ENCODE assay signal across 1 cellular context in the genomic region with DNA sequence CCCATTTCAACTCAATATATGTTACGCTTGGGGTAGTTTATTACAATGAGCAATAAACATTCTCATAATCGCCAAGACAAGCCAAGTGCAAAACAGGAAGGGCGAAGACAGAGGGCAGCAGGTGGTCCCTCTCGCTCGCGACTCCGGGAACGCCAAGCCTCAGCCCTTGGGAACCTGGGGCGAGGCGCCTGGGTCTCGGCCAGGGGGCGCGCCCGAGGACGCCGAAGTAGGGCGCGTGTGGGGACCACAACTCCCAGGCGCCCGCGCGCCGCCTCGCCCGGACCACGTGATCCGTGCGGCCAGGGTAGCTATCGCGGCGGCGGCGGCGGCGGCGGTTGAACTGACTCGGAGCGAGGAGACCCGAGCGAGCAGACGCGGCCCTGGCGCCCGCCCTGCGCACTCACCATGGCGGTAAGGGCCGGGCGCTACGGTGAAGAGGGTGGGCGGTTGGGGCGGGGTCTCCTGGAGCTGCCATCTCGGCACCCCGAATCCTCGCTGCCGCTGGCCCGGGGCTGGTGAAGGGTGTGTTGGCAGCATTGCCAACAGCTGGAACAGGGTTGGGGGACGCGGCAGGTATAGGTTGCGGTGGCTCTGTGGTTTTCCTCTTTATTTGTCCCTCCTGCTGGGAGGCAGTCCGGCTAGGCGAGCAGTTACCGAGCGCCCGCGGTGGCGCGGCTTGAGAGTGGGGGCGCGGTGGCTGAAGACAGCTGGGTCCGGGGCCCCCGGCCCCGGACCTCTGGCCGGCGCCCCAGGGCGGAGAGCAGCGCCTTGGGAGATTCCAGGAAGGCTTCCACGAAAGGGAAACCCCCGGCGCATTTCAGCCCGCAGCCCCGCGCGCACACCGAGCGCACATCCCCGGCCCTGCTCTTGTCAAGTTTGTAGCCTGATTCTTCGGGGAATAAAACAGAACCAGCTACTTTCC.
A peak's percentile ranks its signal among the peaks of the same experiment; 100 is the strongest.
TF ChIP-seq lines count a peak whose summit lies in the region.

A gene with protein sequence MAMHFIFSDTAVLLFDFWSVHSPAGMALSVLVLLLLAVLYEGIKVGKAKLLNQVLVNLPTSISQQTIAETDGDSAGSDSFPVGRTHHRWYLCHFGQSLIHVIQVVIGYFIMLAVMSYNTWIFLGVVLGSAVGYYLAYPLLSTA (plus strand): TSS at position 338 of the 922 bp plus-strand sequence. CDS start 68 bp downstream, at position 406.

TF ChIP-seq in HepG2, 621 proteins besides CTCF, POLR2A, EP300 and RAD21 (continued from another document and continues in another):
- TF ChIP-seq, protein P1, sequence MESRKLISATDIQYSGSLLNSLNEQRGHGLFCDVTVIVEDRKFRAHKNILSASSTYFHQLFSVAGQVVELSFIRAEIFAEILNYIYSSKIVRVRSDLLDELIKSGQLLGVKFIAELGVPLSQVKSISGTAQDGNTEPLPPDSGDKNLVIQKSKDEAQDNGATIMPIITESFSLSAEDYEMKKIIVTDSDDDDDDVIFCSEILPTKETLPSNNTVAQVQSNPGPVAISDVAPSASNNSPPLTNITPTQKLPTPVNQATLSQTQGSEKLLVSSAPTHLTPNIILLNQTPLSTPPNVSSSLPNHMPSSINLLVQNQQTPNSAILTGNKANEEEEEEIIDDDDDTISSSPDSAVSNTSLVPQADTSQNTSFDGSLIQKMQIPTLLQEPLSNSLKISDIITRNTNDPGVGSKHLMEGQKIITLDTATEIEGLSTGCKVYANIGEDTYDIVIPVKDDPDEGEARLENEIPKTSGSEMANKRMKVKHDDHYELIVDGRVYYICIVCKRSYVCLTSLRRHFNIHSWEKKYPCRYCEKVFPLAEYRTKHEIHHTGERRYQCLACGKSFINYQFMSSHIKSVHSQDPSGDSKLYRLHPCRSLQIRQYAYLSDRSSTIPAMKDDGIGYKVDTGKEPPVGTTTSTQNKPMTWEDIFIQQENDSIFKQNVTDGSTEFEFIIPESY (CRISPR knock-in tag; IDR thresholded peaks at IDR 0.05): 0 out of 2 replicates have a peak, but pooled peaks have one; percentile 9
- TF ChIP-seq, protein P2, sequence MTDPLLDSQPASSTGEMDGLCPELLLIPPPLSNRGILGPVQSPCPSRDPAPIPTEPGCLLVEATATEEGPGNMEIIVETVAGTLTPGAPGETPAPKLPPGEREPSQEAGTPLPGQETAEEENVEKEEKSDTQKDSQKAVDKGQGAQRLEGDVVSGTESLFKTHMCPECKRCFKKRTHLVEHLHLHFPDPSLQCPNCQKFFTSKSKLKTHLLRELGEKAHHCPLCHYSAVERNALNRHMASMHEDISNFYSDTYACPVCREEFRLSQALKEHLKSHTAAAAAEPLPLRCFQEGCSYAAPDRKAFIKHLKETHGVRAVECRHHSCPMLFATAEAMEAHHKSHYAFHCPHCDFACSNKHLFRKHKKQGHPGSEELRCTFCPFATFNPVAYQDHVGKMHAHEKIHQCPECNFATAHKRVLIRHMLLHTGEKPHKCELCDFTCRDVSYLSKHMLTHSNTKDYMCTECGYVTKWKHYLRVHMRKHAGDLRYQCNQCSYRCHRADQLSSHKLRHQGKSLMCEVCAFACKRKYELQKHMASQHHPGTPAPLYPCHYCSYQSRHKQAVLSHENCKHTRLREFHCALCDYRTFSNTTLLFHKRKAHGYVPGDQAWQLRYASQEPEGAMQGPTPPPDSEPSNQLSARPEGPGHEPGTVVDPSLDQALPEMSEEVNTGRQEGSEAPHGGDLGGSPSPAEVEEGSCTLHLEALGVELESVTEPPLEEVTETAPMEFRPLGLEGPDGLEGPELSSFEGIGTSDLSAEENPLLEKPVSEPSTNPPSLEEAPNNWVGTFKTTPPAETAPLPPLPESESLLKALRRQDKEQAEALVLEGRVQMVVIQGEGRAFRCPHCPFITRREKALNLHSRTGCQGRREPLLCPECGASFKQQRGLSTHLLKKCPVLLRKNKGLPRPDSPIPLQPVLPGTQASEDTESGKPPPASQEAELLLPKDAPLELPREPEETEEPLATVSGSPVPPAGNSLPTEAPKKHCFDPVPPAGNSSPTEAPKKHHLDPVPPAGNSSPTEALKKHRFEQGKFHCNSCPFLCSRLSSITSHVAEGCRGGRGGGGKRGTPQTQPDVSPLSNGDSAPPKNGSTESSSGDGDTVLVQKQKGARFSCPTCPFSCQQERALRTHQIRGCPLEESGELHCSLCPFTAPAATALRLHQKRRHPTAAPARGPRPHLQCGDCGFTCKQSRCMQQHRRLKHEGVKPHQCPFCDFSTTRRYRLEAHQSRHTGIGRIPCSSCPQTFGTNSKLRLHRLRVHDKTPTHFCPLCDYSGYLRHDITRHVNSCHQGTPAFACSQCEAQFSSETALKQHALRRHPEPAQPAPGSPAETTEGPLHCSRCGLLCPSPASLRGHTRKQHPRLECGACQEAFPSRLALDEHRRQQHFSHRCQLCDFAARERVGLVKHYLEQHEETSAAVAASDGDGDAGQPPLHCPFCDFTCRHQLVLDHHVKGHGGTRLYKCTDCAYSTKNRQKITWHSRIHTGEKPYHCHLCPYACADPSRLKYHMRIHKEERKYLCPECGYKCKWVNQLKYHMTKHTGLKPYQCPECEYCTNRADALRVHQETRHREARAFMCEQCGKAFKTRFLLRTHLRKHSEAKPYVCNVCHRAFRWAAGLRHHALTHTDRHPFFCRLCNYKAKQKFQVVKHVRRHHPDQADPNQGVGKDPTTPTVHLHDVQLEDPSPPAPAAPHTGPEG (CRISPR knock-in tag; IDR thresholded peaks at IDR 0.05): peak; percentile 69
- TF ChIP-seq, protein P3, sequence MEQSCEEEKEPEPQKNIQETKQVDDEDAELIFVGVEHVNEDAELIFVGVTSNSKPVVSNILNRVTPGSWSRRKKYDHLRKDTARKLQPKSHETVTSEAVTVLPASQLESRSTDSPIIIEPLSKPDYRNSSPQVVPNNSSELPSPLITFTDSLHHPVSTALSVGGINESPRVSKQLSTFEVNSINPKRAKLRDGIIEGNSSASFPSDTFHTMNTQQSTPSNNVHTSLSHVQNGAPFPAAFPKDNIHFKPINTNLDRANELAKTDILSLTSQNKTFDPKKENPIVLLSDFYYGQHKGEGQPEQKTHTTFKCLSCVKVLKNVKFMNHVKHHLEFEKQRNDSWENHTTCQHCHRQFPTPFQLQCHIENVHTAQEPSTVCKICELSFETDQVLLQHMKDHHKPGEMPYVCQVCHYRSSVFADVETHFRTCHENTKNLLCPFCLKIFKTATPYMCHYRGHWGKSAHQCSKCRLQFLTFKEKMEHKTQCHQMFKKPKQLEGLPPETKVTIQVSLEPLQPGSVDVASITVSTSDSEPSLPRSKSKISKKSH (CRISPR knock-in tag; IDR thresholded peaks at IDR 0.05; ENCODE audit: borderline replicate concordance): no peak
- 0 out of 2 replicates have a peak, but pooled peaks have one; percentile 28 for TF ChIP-seq ZNF572 (CRISPR knock-in tag; IDR thresholded peaks at IDR 0.05)
- TF ChIP-seq, protein P4, sequence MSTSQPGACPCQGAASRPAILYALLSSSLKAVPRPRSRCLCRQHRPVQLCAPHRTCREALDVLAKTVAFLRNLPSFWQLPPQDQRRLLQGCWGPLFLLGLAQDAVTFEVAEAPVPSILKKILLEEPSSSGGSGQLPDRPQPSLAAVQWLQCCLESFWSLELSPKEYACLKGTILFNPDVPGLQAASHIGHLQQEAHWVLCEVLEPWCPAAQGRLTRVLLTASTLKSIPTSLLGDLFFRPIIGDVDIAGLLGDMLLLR (CRISPR knock-in tag; IDR thresholded peaks at IDR 0.05): no peak
- TF ChIP-seq, protein P5, sequence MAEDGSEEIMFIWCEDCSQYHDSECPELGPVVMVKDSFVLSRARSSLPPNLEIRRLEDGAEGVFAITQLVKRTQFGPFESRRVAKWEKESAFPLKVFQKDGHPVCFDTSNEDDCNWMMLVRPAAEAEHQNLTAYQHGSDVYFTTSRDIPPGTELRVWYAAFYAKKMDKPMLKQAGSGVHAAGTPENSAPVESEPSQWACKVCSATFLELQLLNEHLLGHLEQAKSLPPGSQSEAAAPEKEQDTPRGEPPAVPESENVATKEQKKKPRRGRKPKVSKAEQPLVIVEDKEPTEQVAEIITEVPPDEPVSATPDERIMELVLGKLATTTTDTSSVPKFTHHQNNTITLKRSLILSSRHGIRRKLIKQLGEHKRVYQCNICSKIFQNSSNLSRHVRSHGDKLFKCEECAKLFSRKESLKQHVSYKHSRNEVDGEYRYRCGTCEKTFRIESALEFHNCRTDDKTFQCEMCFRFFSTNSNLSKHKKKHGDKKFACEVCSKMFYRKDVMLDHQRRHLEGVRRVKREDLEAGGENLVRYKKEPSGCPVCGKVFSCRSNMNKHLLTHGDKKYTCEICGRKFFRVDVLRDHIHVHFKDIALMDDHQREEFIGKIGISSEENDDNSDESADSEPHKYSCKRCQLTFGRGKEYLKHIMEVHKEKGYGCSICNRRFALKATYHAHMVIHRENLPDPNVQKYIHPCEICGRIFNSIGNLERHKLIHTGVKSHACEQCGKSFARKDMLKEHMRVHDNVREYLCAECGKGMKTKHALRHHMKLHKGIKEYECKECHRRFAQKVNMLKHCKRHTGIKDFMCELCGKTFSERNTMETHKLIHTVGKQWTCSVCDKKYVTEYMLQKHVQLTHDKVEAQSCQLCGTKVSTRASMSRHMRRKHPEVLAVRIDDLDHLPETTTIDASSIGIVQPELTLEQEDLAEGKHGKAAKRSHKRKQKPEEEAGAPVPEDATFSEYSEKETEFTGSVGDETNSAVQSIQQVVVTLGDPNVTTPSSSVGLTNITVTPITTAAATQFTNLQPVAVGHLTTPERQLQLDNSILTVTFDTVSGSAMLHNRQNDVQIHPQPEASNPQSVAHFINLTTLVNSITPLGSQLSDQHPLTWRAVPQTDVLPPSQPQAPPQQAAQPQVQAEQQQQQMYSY (CRISPR knock-in tag; IDR thresholded peaks at IDR 0.05): no peak
- peak; percentile 69; the same call in 1 of the 2 replicates for TF ChIP-seq GATAD1 (CRISPR knock-in tag; IDR thresholded peaks at IDR 0.05)
- peak; percentile 17; the same call in 1 of the 2 replicates for TF ChIP-seq RXRA (CRISPR knock-in tag; IDR thresholded peaks at IDR 0.05)
- TF ChIP-seq TCF7L2 (IDR thresholded peaks at IDR 0.05; ENCODE audit: low read depth, low read length): no peak
- TF ChIP-seq ELF3 (CRISPR knock-in tag; IDR thresholded peaks at IDR 0.05): no peak; the same call in 1 of the 2 replicates
- TF ChIP-seq NR2F2 (IDR thresholded peaks at IDR 0.05; ENCODE audit: borderline replicate concordance, low read depth): no peak
- no peak for TF ChIP-seq FOXP1 (IDR thresholded peaks at IDR 0.05)
- no peak for TF ChIP-seq FOXP1 (CRISPR knock-in tag; IDR thresholded peaks at IDR 0.05)
- TF ChIP-seq, protein P6, sequence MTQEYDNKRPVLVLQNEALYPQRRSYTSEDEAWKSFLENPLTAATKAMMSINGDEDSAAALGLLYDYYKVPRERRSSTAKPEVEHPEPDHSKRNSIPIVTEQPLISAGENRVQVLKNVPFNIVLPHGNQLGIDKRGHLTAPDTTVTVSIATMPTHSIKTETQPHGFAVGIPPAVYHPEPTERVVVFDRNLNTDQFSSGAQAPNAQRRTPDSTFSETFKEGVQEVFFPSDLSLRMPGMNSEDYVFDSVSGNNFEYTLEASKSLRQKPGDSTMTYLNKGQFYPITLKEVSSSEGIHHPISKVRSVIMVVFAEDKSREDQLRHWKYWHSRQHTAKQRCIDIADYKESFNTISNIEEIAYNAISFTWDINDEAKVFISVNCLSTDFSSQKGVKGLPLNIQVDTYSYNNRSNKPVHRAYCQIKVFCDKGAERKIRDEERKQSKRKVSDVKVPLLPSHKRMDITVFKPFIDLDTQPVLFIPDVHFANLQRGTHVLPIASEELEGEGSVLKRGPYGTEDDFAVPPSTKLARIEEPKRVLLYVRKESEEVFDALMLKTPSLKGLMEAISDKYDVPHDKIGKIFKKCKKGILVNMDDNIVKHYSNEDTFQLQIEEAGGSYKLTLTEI (CRISPR knock-in tag; conservative IDR thresholded peaks at IDR 0.05): no peak
- TF ChIP-seq, protein P7, sequence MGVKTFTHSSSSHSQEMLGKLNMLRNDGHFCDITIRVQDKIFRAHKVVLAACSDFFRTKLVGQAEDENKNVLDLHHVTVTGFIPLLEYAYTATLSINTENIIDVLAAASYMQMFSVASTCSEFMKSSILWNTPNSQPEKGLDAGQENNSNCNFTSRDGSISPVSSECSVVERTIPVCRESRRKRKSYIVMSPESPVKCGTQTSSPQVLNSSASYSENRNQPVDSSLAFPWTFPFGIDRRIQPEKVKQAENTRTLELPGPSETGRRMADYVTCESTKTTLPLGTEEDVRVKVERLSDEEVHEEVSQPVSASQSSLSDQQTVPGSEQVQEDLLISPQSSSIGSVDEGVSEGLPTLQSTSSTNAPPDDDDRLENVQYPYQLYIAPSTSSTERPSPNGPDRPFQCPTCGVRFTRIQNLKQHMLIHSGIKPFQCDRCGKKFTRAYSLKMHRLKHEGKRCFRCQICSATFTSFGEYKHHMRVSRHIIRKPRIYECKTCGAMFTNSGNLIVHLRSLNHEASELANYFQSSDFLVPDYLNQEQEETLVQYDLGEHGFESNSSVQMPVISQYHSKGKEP (CRISPR knock-in tag; IDR thresholded peaks at IDR 0.05): no peak
- TF ChIP-seq ZNF563 (CRISPR knock-in tag; IDR thresholded peaks at IDR 0.05): no peak
- no peak for TF ChIP-seq ZNF496 (CRISPR knock-in tag; IDR thresholded peaks at IDR 0.05; ENCODE audit: insufficient replicate concordance)
- TF ChIP-seq, protein P8, sequence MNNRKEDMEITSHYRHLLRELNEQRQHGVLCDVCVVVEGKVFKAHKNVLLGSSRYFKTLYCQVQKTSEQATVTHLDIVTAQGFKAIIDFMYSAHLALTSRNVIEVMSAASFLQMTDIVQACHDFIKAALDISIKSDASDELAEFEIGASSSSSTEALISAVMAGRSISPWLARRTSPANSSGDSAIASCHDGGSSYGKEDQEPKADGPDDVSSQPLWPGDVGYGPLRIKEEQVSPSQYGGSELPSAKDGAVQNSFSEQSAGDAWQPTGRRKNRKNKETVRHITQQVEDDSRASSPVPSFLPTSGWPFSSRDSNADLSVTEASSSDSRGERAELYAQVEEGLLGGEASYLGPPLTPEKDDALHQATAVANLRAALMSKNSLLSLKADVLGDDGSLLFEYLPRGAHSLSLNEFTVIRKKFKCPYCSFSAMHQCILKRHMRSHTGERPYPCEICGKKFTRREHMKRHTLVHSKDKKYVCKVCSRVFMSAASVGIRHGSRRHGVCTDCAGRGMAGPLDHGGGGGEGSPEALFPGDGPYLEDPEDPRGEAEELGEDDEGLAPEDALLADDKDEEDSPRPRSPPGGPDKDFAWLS (CRISPR knock-in tag; IDR thresholded peaks at IDR 0.05; ENCODE audit: borderline replicate concordance): no peak
- TF ChIP-seq SIX1 (CRISPR knock-in tag; IDR thresholded peaks at IDR 0.05; ENCODE audit: borderline replicate concordance): no peak
